1 cellular context compared by ENCODE assay signal in genomic region chr5:38193015-38193581, GRCh38.
TF ChIP-seq lines count a peak whose summit lies in the region.

No MANE protein-coding gene starts in this region.

TF ChIP-seq in HepG2, 621 proteins besides CTCF, POLR2A, EP300 and RAD21 (continued from another document and continues in another):
- TF ChIP-seq IRF2 (CRISPR knock-in tag; IDR thresholded peaks at IDR 0.05) (0 out of 2 replicates have a peak, but pooled peaks have one; percentile 22), ZNF607 (CRISPR knock-in tag; IDR thresholded peaks at IDR 0.05; ENCODE audit: borderline replicate concordance) (no peak), ZNF609 (CRISPR knock-in tag; IDR thresholded peaks at IDR 0.05; ENCODE audit: borderline replicate concordance) (no peak), REXO4 (CRISPR knock-in tag; IDR thresholded peaks at IDR 0.05; ENCODE audit: borderline replicate concordance) (no peak), ZNF83 (CRISPR knock-in tag; IDR thresholded peaks at IDR 0.05; ENCODE audit: borderline replicate concordance) (no peak), ZNF660 (CRISPR knock-in tag; IDR thresholded peaks at IDR 0.05; ENCODE audit: borderline replicate concordance, low read depth) (no peak), ZNF562 (CRISPR knock-in tag; IDR thresholded peaks at IDR 0.05; ENCODE audit: borderline replicate concordance) (no peak), ZNF761 (CRISPR knock-in tag; conservative IDR thresholded peaks at IDR 0.05) (no peak), KLF16 (CRISPR knock-in tag; IDR thresholded peaks at IDR 0.05) (peak in 1 of 2 experiments; percentile 25; a peak in 1 of 4 replicates), IRF1 (CRISPR knock-in tag; IDR thresholded peaks at IDR 0.05; ENCODE audit: low read depth) (no peak), ZNF644 (CRISPR knock-in tag; IDR thresholded peaks at IDR 0.05; ENCODE audit: low read depth) (no peak), MLXIP (CRISPR knock-in tag; IDR thresholded peaks at IDR 0.05; ENCODE audit: borderline replicate concordance) (no peak), ZBTB2 (CRISPR knock-in tag; IDR thresholded peaks at IDR 0.05; ENCODE audit: low read depth) (no peak), MED1 (CRISPR knock-in tag; IDR thresholded peaks at IDR 0.05) (peak; percentile 66), NFAT5 (CRISPR knock-in tag; IDR thresholded peaks at IDR 0.05) (no peak), ZBTB21 (CRISPR knock-in tag; IDR thresholded peaks at IDR 0.05) (no peak), PHF20 (CRISPR knock-in tag; IDR thresholded peaks at IDR 0.05) (no peak), ZNF674 (CRISPR knock-in tag; IDR thresholded peaks at IDR 0.05; ENCODE audit: low read depth) (no peak), NFKB2 (CRISPR knock-in tag; IDR thresholded peaks at IDR 0.05; ENCODE audit: borderline replicate concordance) (no peak), ZNF251 (CRISPR knock-in tag; IDR thresholded peaks at IDR 0.05) (no peak), ZNF362 (CRISPR knock-in tag; IDR thresholded peaks at IDR 0.05; ENCODE audit: borderline replicate concordance) (no peak), ZIK1 (CRISPR knock-in tag; IDR thresholded peaks at IDR 0.05; ENCODE audit: borderline replicate concordance, low read depth) (no peak), ZNF446 (CRISPR knock-in tag; IDR thresholded peaks at IDR 0.05) (no peak), RBM22 (optimal IDR thresholded peaks at IDR 0.05; ENCODE audit: low read length) (no peak), ZNF317 (CRISPR knock-in tag; IDR thresholded peaks at IDR 0.05) (no peak), HNRNPK (IDR thresholded peaks at IDR 0.05; ENCODE audit: low read depth, low read length, poor library complexity, severe bottlenecking) (no peak), GLI4 (CRISPR knock-in tag; IDR thresholded peaks at IDR 0.05; ENCODE audit: borderline replicate concordance) (no peak), ZSCAN25 (CRISPR knock-in tag; IDR thresholded peaks at IDR 0.05) (no peak), CSRNP2 (CRISPR knock-in tag; conservative IDR thresholded peaks at IDR 0.05; ENCODE audit: low read depth) (no peak), CENPBD1 (CRISPR knock-in tag; IDR thresholded peaks at IDR 0.05; ENCODE audit: borderline replicate concordance, low read depth) (no peak), GPN1 (CRISPR knock-in tag; IDR thresholded peaks at IDR 0.05; ENCODE audit: borderline replicate concordance) (no peak), TRIM22 (IDR thresholded peaks at IDR 0.05) (no peak), ZNF850 (CRISPR knock-in tag; conservative IDR thresholded peaks at IDR 0.05) (no peak), THAP9 (CRISPR knock-in tag; IDR thresholded peaks at IDR 0.05; ENCODE audit: borderline replicate concordance) (no peak), ARNT (IDR thresholded peaks at IDR 0.05) (no peak)
